In genomic region chr6:126312013-126312665, GRCh38 we compare ENCODE assay signal across 9 cellular contexts. TPM values are rescaled to one million over a fixed set of nuclear protein-coding genes. Genes with fewer than 3 reads are reported as not detected.
DNase-seq lines count a peak whose midpoint lies in the region; ATAC-seq, FAIRE-seq and TF ChIP-seq lines count a peak whose summit lies in the region.
"Had no signal": no experiment of that assay in that cellular context is flagged by ENCODE, and none has a peak within 500 bp of the region (broad histone marks: within the 10 kb centered on the region; RNA-seq: fewer than 3 reads in every experiment).

No MANE protein-coding gene starts in this region.

- intact Hi-C loops in tibial artery (cut with DNase I; ENCODE audit: low total_unique reads): no loop called here

- H3K27me3 Mint-ChIP-seq in effector memory CD8-positive, alpha-beta T cell: no peaks in the 10 kb centered on the region

- no peaks in the 10 kb centered on the region for H3K36me3 Mint-ChIP-seq in effector memory CD8-positive, alpha-beta T cell (ENCODE audit: insufficient read depth)

- no peak overlapping the region for H3K4me3 Mint-ChIP-seq in effector memory CD8-positive, alpha-beta T cell

- DNase-seq in ELR (ENCODE audit: low read depth): peak; percentile 51
- peak; percentile 15 to 26 for DNase-seq in cardiac fibroblast (ENCODE audit: low read depth in 2 of 2)
- no peak for DNase-seq in frontal cortex (ENCODE audit: low spot score in 2 of 2)
- no peak for DNase-seq in midbrain (lab: John Stamatoyannopoulos, UW)
- no peak for DNase-seq in effector memory CD8-positive, alpha-beta T cell
- no peak for DNase-seq in tibial artery

- no peaks in the 10 kb centered on the region for H3K9me3 Mint-ChIP-seq in effector memory CD8-positive, alpha-beta T cell

- no peak overlapping the region for H3K4me3 ChIP-seq in cardiac fibroblast (replicated peaks in 1 of 2; ENCODE audit: low read depth in 2 of 2, low read length in 2 of 2)
- no peak overlapping the region for H3K4me3 ChIP-seq in tibial artery
- H3K4me3 ChIP-seq: lung had no signal

- H3K9me3 ChIP-seq in tibial artery: no peaks in the 10 kb centered on the region

- no peaks in the 10 kb centered on the region for H3K4me1 Mint-ChIP-seq in effector memory CD8-positive, alpha-beta T cell (ENCODE audit: low read depth in 2 of 2)

- no peaks in the 10 kb centered on the region for H3K27me3 ChIP-seq in tibial artery

- no peak for FAIRE-seq in frontal cortex (lab: Jason Lieb, UNC)

- no peaks in the 10 kb centered on the region for H3K36me3 ChIP-seq in tibial artery

- no peak overlapping the region for H3K27ac ChIP-seq in tibial artery

- H3K4me1 ChIP-seq in tibial artery: no peaks in the 10 kb centered on the region

- ATAC-seq in GM21515 (IDR thresholded peaks at IDR 0.05; ENCODE audit: unreplicated experiment) (peak; percentile 90), HG03565 (IDR thresholded peaks at IDR 0.05; ENCODE audit: unreplicated experiment) (peak; percentile 96)
- ATAC-seq in effector memory CD8-positive, alpha-beta T cell (replicated peaks): no peak

- TF ChIP-seq CTCF in cardiac fibroblast (IDR thresholded peaks at IDR 0.05; ENCODE audit: low read depth, low read length) (peak; percentile 41), tibial artery (IDR thresholded peaks at IDR 0.05) (no peak)

- no peak overlapping the region for H3K27ac Mint-ChIP-seq in effector memory CD8-positive, alpha-beta T cell

RNA-seq across cellular contexts. Expression of gene CENPW, which starts 27.8 kb away (rescaled TPM):
- 4.5 TPM for total RNA-seq in frontal cortex

Comparison
In these comparisons a context has a peak if more than half of its experiments do, and no peak if none do; other contexts are left out.
1. DNase-seq: peak in ELR (single experiment) and cardiac fibroblast (2 of 2); none in frontal cortex (0 of 2), midbrain (single experiment), effector memory CD8-positive, alpha-beta T cell (0 of 3) and tibial artery (0 of 2).